Comparison of ENCODE assay signal across 17 cellular contexts in genomic region chr1:50157306-50157705, GRCh38.
DNase-seq lines count a peak whose midpoint lies in the region; ATAC-seq and TF ChIP-seq lines count a peak whose summit lies in the region.
"Had no signal": no experiment of that assay in that cellular context is flagged by ENCODE, and none has a peak within 500 bp of the region (broad histone marks: within the 10 kb centered on the region; RNA-seq: fewer than 3 reads in every experiment).

No MANE protein-coding gene starts in this region.

- H3K27ac ChIP-seq in epithelial cell of prostate = peak overlapping the region; percentile 54
- H3K27ac ChIP-seq: BLaER1, GM23248, HL-60 had no signal

- DNase-seq in NCI-H82 (lab: John Stamatoyannopoulos, UW) = peak; percentile 74
- DNase-seq in epithelial cell of prostate (ENCODE audit: low read depth, low spot score) = no peak
- DNase-seq in cerebellar nuclear complex (lab: John Stamatoyannopoulos, UW) = no peak
- DNase-seq: 8988T; CD4-positive, alpha-beta memory T cell; DMS53; DND-41; EL had no signal

- no peaks in the 10 kb centered on the region for H3K36me3 ChIP-seq in neuron (ENCODE audit: insufficient read depth, low read length)
- H3K36me3 ChIP-seq: BLaER1, HAP-1 had no signal

- no peak overlapping the region for H3K4me3 ChIP-seq in neuron (ENCODE audit: low read length)
- H3K4me3 ChIP-seq: BLaER1, GM12878, GM23248, HAP-1 had no signal

- ATAC-seq in SK-N-SH treated with all-trans-retinoic acid at 6 μM for 48 hours (no peak), HG03095 (IDR thresholded peaks at IDR 0.05; ENCODE audit: unreplicated experiment) (no peak), GM21737 (IDR thresholded peaks at IDR 0.05; ENCODE audit: unreplicated experiment) (no peak)
- ATAC-seq: GM12878 had no signal

- no peaks in the 10 kb centered on the region for H3K9me3 ChIP-seq in neuron (ENCODE audit: low read length)
- H3K9me3 ChIP-seq: BLaER1, HAP-1 had no signal

- H3K4me1 ChIP-seq in neuron (ENCODE audit: insufficient read depth, low read length) = no peaks in the 10 kb centered on the region
- H3K4me1 ChIP-seq: BLaER1, HAP-1 had no signal

- H2AFZ ChIP-seq in neuron (ENCODE audit: low read depth, low read length) = peak overlapping the region; percentile 20
- H2AFZ ChIP-seq: GM23248 had no signal

- peaks cover 3% of the 10 kb centered on the region for H3K27me3 ChIP-seq in neuron (ENCODE audit: insufficient read depth, low read length)
- H3K27me3 ChIP-seq: BLaER1 had no signal

TF ChIP-seq in SK-N-SH treated with all-trans-retinoic acid at 6 μM for 48 hours, 23 proteins besides CTCF, POLR2A, EP300 and RAD21:
- TF ChIP-seq TCF4 (CRISPR knock-in tag; IDR thresholded peaks at IDR 0.05; ENCODE audit: borderline replicate concordance) (peak; percentile 94), PPARA (CRISPR knock-in tag; IDR thresholded peaks at IDR 0.05; ENCODE audit: borderline replicate concordance) (no peak), ISL1 (CRISPR knock-in tag; IDR thresholded peaks at IDR 0.05) (peak; percentile 58), ZNF70 (CRISPR knock-in tag; IDR thresholded peaks at IDR 0.05) (peak; percentile 18; the same call in 1 of the 2 replicates), PATZ1 (CRISPR knock-in tag; IDR thresholded peaks at IDR 0.05; ENCODE audit: borderline replicate concordance) (peak; percentile 36; the same call in 1 of the 2 replicates), CSDC2 (CRISPR knock-in tag; IDR thresholded peaks at IDR 0.05) (0 out of 2 replicates have a peak, but pooled peaks have one; percentile 34), SNAI2 (CRISPR knock-in tag; IDR thresholded peaks at IDR 0.05) (peak; percentile 41; the same call in 1 of the 2 replicates), TSHZ2 (CRISPR knock-in tag; IDR thresholded peaks at IDR 0.05) (peak; percentile 89), ARNTL (CRISPR knock-in tag; IDR thresholded peaks at IDR 0.05; ENCODE audit: borderline replicate concordance, low read depth) (no peak), ZNF8 (CRISPR knock-in tag; IDR thresholded peaks at IDR 0.05) (peak; percentile 50; the same call in 1 of the 2 replicates), ZC3H10 (CRISPR knock-in tag; IDR thresholded peaks at IDR 0.05) (no peak), GLIS3 (CRISPR knock-in tag; IDR thresholded peaks at IDR 0.05) (peak; percentile 58; the same call in 1 of the 2 replicates)
- TF ChIP-seq, protein P1, sequence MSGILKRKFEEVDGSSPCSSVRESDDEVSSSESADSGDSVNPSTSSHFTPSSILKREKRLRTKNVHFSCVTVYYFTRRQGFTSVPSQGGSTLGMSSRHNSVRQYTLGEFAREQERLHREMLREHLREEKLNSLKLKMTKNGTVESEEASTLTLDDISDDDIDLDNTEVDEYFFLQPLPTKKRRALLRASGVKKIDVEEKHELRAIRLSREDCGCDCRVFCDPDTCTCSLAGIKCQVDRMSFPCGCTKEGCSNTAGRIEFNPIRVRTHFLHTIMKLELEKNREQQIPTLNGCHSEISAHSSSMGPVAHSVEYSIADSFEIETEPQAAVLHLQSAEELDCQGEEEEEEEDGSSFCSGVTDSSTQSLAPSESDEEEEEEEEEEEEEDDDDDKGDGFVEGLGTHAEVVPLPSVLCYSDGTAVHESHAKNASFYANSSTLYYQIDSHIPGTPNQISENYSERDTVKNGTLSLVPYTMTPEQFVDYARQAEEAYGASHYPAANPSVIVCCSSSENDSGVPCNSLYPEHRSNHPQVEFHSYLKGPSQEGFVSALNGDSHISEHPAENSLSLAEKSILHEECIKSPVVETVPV (CRISPR knock-in tag; IDR thresholded peaks at IDR 0.05) = 0 out of 2 replicates have a peak, but pooled peaks have one; percentile 67
TF ChIP-seq in SK-N-SH treated with all-trans-retinoic acid at 6 μM for 48 hours: peak in this region for 10.
